1 cellular context compared by ENCODE assay signal in genomic region chr6:90650041-90650948, GRCh38.
TF ChIP-seq lines count a peak whose summit lies in the region.

No MANE protein-coding gene starts in this region.

TF ChIP-seq in HEK293, 187 proteins besides CTCF, POLR2A, EP300 and RAD21 (continued from another document):
- no peak for TF ChIP-seq ZBTB11 (tag by site-specific recombination; conservative IDR thresholded peaks at IDR 0.05; ENCODE audit: low read depth)
